In the genomic region with DNA sequence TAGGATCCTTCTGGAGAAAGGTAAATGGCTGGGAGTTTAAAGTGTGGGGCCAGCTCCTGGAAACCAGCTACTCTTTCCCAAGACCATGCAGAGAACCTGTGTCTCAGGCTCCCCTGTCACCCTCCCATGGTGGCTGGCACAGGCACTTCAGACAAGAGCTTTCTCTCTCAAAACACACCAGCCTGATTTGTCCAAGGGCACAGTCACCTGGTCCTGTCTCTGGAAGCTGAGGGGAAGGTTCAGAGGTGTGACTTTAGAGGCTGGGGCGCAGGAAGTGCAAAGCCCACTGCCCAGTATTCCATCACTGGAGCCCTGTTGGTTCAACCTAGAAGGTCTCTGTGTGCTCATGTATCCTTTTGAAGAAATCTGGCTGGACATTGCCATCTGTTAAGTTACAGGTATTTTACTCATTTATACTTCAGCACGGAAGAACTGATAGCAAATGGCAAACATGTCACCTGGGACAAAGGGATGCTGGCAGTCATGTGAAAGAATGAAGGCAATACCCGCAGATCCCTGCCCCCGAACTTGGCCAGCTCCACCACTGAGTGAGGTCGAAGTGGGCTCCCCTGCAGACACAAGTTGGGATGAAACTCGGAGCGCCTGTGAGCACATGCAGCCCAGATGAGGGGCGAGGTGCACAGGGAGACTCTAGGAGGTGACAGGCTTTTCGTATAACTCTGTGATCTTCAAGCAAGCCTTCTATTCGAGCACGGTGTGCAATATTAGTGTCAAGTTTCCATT, we compare ENCODE assay signal across 28 cellular contexts.
DNase-seq lines count a peak whose midpoint lies in the region; ATAC-seq, FAIRE-seq and TF ChIP-seq lines count a peak whose summit lies in the region.
"Had no signal": no experiment of that assay in that cellular context is flagged by ENCODE, and none has a peak within 500 bp of the region (broad histone marks: within the 10 kb centered on the region; RNA-seq: fewer than 3 reads in every experiment).

No MANE protein-coding gene starts in this region.

- intact Hi-C loops in HepG2 (cut with micrococcal nuclease; ENCODE audit: unreplicated experiment) (no loop called here), right lobe of liver (cut with DNase I) (no loop called here), esophagus muscularis mucosa (cut with DNase I) (no loop called here)

- H3K27ac ChIP-seq in HepG2 (ENCODE audit: extremely low read length, insufficient read depth, low read length) (no peak overlapping the region), right lobe of liver (no peak overlapping the region), esophagus muscularis mucosa (replicated peaks in 1 of 4) (no peak overlapping the region)
- H3K27ac ChIP-seq: ascending aorta, prostate gland, SJCRH30 had no signal

- H3K9me3 Mint-ChIP-seq in T-cell: no peaks in the 10 kb centered on the region
- H3K9me3 Mint-ChIP-seq: activated CD8-positive, alpha-beta T cell treated with anti-CD3 and anti-CD28 coated beads for 36 hours; mesothelial cell of epicardium; stimulated activated naive CD8-positive, alpha-beta T cell treated with anti-CD3 and anti-CD28 coated beads, Interleukin-15, amount 100 ng/mL, for 72 hours had no signal

- no peak overlapping the region for H3K4me3 ChIP-seq in HepG2 (replicated peaks in 1 of 3; ENCODE audit: insufficient read depth in 1 of 3, low read depth in 2 of 3, low read length in 3 of 3)
- no peak overlapping the region for H3K4me3 ChIP-seq in right lobe of liver
- no peak overlapping the region for H3K4me3 ChIP-seq in esophagus muscularis mucosa
- H3K4me3 ChIP-seq: ascending aorta, prostate gland, SJCRH30 had no signal

- peak overlapping the region; percentile 90 for H3K27ac Mint-ChIP-seq in T-cell
- H3K27ac Mint-ChIP-seq: mesothelial cell of epicardium had no signal

- no peaks in the 10 kb centered on the region for H4K20me1 ChIP-seq in HepG2 (ENCODE audit: insufficient read depth, low read length)

- no peaks in the 10 kb centered on the region for H3K9me3 ChIP-seq in HepG2 (ENCODE audit: low read length)
- no peaks in the 10 kb centered on the region for H3K9me3 ChIP-seq in right lobe of liver
- no peaks in the 10 kb centered on the region for H3K9me3 ChIP-seq in esophagus muscularis mucosa
- H3K9me3 ChIP-seq: ascending aorta, prostate gland, SJCRH30 had no signal

- DNase-seq in HepG2 (ENCODE audit: low spot score) (no peak), right lobe of liver (no peak), T-cell (no peak), esophagus muscularis mucosa (ENCODE audit: extremely low spot score) (peak; percentile 80), NCI-H2227 treated with DMSO at 0.1 percent for 48 hours (lab: John Stamatoyannopoulos, UW) (no peak), foreskin melanocyte (no peak), NCI-H146 treated with DMSO at 0.1 percent for 48 hours (lab: John Stamatoyannopoulos, UW; ENCODE audit: unreplicated experiment) (no peak)
- DNase-seq: activated CD4-positive, CD25-positive, alpha-beta regulatory T cell treated with anti-CD3 and anti-CD28 coated beads, Interleukin-2, amount 50 U/mL, for 72 hours; activated CD8-positive, alpha-beta memory T cell treated with anti-CD3 and anti-CD28 coated beads, Interleukin-2, amount 50 U/mL, for 48 hours; activated CD8-positive, alpha-beta T cell treated with anti-CD3 and anti-CD28 coated beads for 36 hours; Calu3; cortex of kidney; DMS79; GDM1; kidney glomerular epithelial cell; NCI-H1048; NCI-H1694; NCI-H446 treated with DMSO at 0.1 percent for 48 hours; NCI-H774; occipital lobe; SJCRH30; stimulated activated CD8-positive, alpha-beta memory T cell treated with anti-CD3 and anti-CD28 coated beads, Interleukin-4, amount 100 ng/mL, for 48 hours; stimulated activated naive CD8-positive, alpha-beta T cell treated with anti-CD3 and anti-CD28 coated beads, Interleukin-15, amount 100 ng/mL, for 72 hours; SW 1271 had no signal

- WGBS in HepG2 (ENCODE audit: low lambda C conversion rate): 88% methylated on average over 11 of the region's 11 CpGs
- WGBS in right lobe of liver (ENCODE audit: insufficient coverage, low coverage, low lambda C conversion rate, missing lambda C conversion rate): 84% methylated on average over 7 of the region's 11 CpGs
- WGBS in esophagus muscularis mucosa: 83% methylated on average over 11 of the region's 11 CpGs

- TF ChIP-seq RAD21 in HepG2 (CRISPR knock-in tag; IDR thresholded peaks at IDR 0.05): no peak

- H3K4me1 ChIP-seq in HepG2 (ENCODE audit: insufficient read depth, low read length) (peaks cover 63% of the 10 kb centered on the region), right lobe of liver (no peaks in the 10 kb centered on the region), esophagus muscularis mucosa (peaks cover 10 to 40% (median 18%) of the 10 kb centered on the region in 4 donors)
- H3K4me1 ChIP-seq: prostate gland, SJCRH30 had no signal

- H3K36me3 ChIP-seq in HepG2 (replicated peaks in 1 of 2; ENCODE audit: control insufficient read depth in 1 of 2, insufficient read depth in 2 of 2, low read length in 2 of 2) (no peaks in the 10 kb centered on the region), right lobe of liver (no peaks in the 10 kb centered on the region), esophagus muscularis mucosa (no peaks in the 10 kb centered on the region)
- H3K36me3 ChIP-seq: ascending aorta, prostate gland, SJCRH30 had no signal

- no peak overlapping the region for H2AFZ ChIP-seq in HepG2 (ENCODE audit: low read length)

- H3K4me2 ChIP-seq in HepG2 (ENCODE audit: low read depth, low read length): no peak overlapping the region

- no peak for ATAC-seq in HepG2
- no peak for ATAC-seq in right lobe of liver
- no peak for ATAC-seq in T-cell (replicated peaks in 1 of 4)
- ATAC-seq: activated CD8-positive, alpha-beta T cell treated with anti-CD3 and anti-CD28 coated beads for 36 hours; sciatic nerve had no signal

- in situ Hi-C loops in HepG2 (cut with HindIII; ENCODE audit: extremely low pct_ligation_motif_present, low pct_unique_long_range_greater_than_20kb): loop anchor here (25.0 kb wide), 1 partner anchor 415 kb away; no protein-coding TSS in a partner anchor

- H3K27me3 ChIP-seq in HepG2 (ENCODE audit: control insufficient read depth in 1 of 2, insufficient read depth in 2 of 2, low read length in 2 of 2) (no peaks in the 10 kb centered on the region; a peak in 1 of 5 replicates), right lobe of liver (peaks cover 0 to 7% of the 10 kb centered on the region in 2 donors), esophagus muscularis mucosa (peaks cover 0 to 6% (median 3%) of the 10 kb centered on the region in 4 donors)
- H3K27me3 ChIP-seq: ascending aorta had no signal

- CTCF ChIA-PET in HepG2 (lab: Yijun Ruan, JAX; ENCODE audit: low intra/inter-chr PET ratio, low total read pairs) (no interaction called here), T-cell (lab: Charles Lee) (interaction anchor here in 1 of 2 donors (2.1 kb wide), 1 partner anchor 178 kb away, joined by 5 read pairs; no protein-coding TSS in a partner anchor)

- TF ChIP-seq EP300 in HepG2 (IDR thresholded peaks at IDR 0.05; ENCODE audit: low read depth in 2 of 2, low read length in 2 of 2) (no peak), HepG2 (CRISPR knock-in tag; IDR thresholded peaks at IDR 0.05; ENCODE audit: borderline replicate concordance) (no peak), esophagus muscularis mucosa (IDR thresholded peaks at IDR 0.05) (no peak)

- H3K36me3 Mint-ChIP-seq in T-cell: no peaks in the 10 kb centered on the region
- H3K36me3 Mint-ChIP-seq: mesothelial cell of epicardium had no signal

- H3K4me1 Mint-ChIP-seq in T-cell: peaks cover 49 to 76% (median 54%) of the 10 kb centered on the region in 3 donors

- peak overlapping the region in 2 of 3 donors; percentile 24 to 52 for H3K4me3 Mint-ChIP-seq in T-cell
- H3K4me3 Mint-ChIP-seq: activated CD8-positive, alpha-beta T cell treated with anti-CD3 and anti-CD28 coated beads for 36 hours; mesothelial cell of epicardium had no signal

- no peaks in the 10 kb centered on the region for H3K27me3 Mint-ChIP-seq in T-cell
- H3K27me3 Mint-ChIP-seq: stimulated activated naive CD8-positive, alpha-beta T cell treated with anti-CD3 and anti-CD28 coated beads, Interleukin-15, amount 100 ng/mL, for 72 hours had no signal

- no peaks in the 10 kb centered on the region for H3K79me2 ChIP-seq in HepG2 (ENCODE audit: insufficient read depth, low read length)

- FAIRE-seq in HepG2 (lab: Jason Lieb, UNC): no peak

- BruUV-seq in HepG2 (replicated peaks; lab: Mats Ljungman, UMichigan): no TSS peak

- TF ChIP-seq POLR2A in HepG2 (IDR thresholded peaks at IDR 0.05; ENCODE audit: insufficient read depth in 1 of 2, low read depth in 2 of 2, low read length in 2 of 2) (no peak), right lobe of liver (IDR thresholded peaks at IDR 0.05) (no peak), esophagus muscularis mucosa (IDR thresholded peaks at IDR 0.05; ENCODE audit: low read depth) (no peak)

- POLR2A ChIA-PET in HepG2 (lab: Yijun Ruan, JAX): interaction anchor here (1.0 to 1.5 kb wide), 4 partner anchors 27 to 32 kb away, joined by 3 to 4 read pairs (median 4); no protein-coding TSS in a partner anchor
- POLR2A ChIA-PET in T-cell (lab: Charles Lee): no interaction called here

- TF ChIP-seq CTCF in HepG2 (CRISPR knock-in tag; IDR thresholded peaks at IDR 0.05): no peak
- no peak for TF ChIP-seq CTCF in right lobe of liver (IDR thresholded peaks at IDR 0.05)
- no peak for TF ChIP-seq CTCF in esophagus muscularis mucosa (IDR thresholded peaks at IDR 0.05)

- no peak overlapping the region for H3K9ac ChIP-seq in HepG2 (ENCODE audit: insufficient read depth, low read depth, low read length)

TF ChIP-seq in HepG2, 621 proteins besides CTCF, POLR2A, EP300 and RAD21 (continues in another document):
- TF ChIP-seq MTF1 (CRISPR knock-in tag; IDR thresholded peaks at IDR 0.05) (no peak), ZNF230 (CRISPR knock-in tag; IDR thresholded peaks at IDR 0.05) (peak; percentile 57; the same call in 1 of the 2 replicates)
